In the genomic region with DNA sequence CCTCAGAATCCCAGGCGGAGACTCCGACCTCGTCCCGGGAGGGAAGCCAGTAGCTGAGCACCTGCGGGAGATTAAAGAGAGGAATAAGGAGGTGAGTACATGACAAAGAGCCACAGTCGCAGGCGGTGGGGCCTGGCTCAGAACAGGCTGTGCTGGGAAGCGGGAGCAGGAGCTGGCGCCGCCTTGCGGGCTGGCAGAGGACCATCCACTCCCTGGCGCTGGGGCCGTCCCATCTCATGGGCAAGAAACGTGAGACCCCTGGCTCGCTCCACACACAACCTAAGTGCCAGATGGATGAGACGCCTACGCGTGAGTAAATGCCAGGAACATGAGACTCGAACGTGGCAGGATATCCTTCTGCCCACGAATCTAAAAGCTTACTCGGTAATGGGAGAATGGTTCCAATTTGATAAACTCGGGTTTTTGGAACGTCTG, we compare ENCODE assay signal across 1 cellular context.
TF ChIP-seq lines count a peak whose summit lies in the region.

No MANE protein-coding gene starts in this region.

TF ChIP-seq in HEK293, 187 proteins besides CTCF, POLR2A, EP300 and RAD21 (continued from another document):
- TF ChIP-seq PRDM4 (tag by site-specific recombination; IDR thresholded peaks at IDR 0.05) (no peak), ZNF335 (tag by site-specific recombination; conservative IDR thresholded peaks at IDR 0.05) (no peak), KLF7 (tag by site-specific recombination; IDR thresholded peaks at IDR 0.05; ENCODE audit: borderline replicate concordance) (no peak), ZNF274 (IDR thresholded peaks at IDR 0.05; ENCODE audit: low read length) (no peak), ZNF274 (tag by site-specific recombination; IDR thresholded peaks at IDR 0.05; ENCODE audit: borderline replicate concordance) (no peak), ZNF777 (tag by site-specific recombination; IDR thresholded peaks at IDR 0.05; ENCODE audit: borderline replicate concordance) (no peak), ZNF792 (tag by site-specific recombination; IDR thresholded peaks at IDR 0.05) (no peak), FEZF1 (tag by site-specific recombination; IDR thresholded peaks at IDR 0.05) (no peak), ZNF776 (tag by site-specific recombination; IDR thresholded peaks at IDR 0.05; ENCODE audit: borderline replicate concordance) (no peak), ZNF169 (tag by site-specific recombination; IDR thresholded peaks at IDR 0.05) (no peak), ZFP3 (tag by site-specific recombination; IDR thresholded peaks at IDR 0.05; ENCODE audit: low read depth) (no peak), ZFHX2 (tag by site-specific recombination; conservative IDR thresholded peaks at IDR 0.05) (peak; percentile 81), IKZF3 (tag by site-specific recombination; IDR thresholded peaks at IDR 0.05) (peak; percentile 70), ZNF341 (tag by site-specific recombination; IDR thresholded peaks at IDR 0.05; ENCODE audit: low read depth) (peak; percentile 54; the same call in 1 of the 2 replicates), OVOL3 (tag by site-specific recombination; IDR thresholded peaks at IDR 0.05) (no peak), OSR2 (tag by site-specific recombination; IDR thresholded peaks at IDR 0.05) (peak; percentile 75), ZBTB20 (tag by site-specific recombination; IDR thresholded peaks at IDR 0.05) (0 out of 2 replicates have a peak, but pooled peaks have one; percentile 21), ZFP37 (tag by site-specific recombination; IDR thresholded peaks at IDR 0.05) (0 out of 2 replicates have a peak, but pooled peaks have one; percentile 34), SP2 (tag by site-specific recombination; IDR thresholded peaks at IDR 0.05) (peak; percentile 29; the same call in 1 of the 2 replicates), ZFP69B (tag by site-specific recombination; IDR thresholded peaks at IDR 0.05) (peak; percentile 70), ZNF473 (tag by site-specific recombination; IDR thresholded peaks at IDR 0.05) (no peak), ZNF561 (tag by site-specific recombination; IDR thresholded peaks at IDR 0.05; ENCODE audit: borderline replicate concordance) (no peak), ZEB2 (tag by site-specific recombination; IDR thresholded peaks at IDR 0.05) (no peak), ZNF501 (tag by site-specific recombination; IDR thresholded peaks at IDR 0.05) (no peak), ZNF670 (tag by site-specific recombination; IDR thresholded peaks at IDR 0.05; ENCODE audit: low read depth) (no peak), ZNF654 (tag by site-specific recombination; IDR thresholded peaks at IDR 0.05; ENCODE audit: low read depth) (0 out of 2 replicates have a peak, but pooled peaks have one; percentile 5), ZNF223 (tag by site-specific recombination; IDR thresholded peaks at IDR 0.05) (no peak), ZNF366 (tag by site-specific recombination; conservative IDR thresholded peaks at IDR 0.05) (peak; percentile 45; the same call in 1 of the 2 replicates), ZNF350 (tag by site-specific recombination; IDR thresholded peaks at IDR 0.05) (no peak), ZNF2 (tag by site-specific recombination; IDR thresholded peaks at IDR 0.05) (no peak), ZNF830 (tag by site-specific recombination; IDR thresholded peaks at IDR 0.05; ENCODE audit: low read depth) (no peak)
- TF ChIP-seq, protein P1, sequence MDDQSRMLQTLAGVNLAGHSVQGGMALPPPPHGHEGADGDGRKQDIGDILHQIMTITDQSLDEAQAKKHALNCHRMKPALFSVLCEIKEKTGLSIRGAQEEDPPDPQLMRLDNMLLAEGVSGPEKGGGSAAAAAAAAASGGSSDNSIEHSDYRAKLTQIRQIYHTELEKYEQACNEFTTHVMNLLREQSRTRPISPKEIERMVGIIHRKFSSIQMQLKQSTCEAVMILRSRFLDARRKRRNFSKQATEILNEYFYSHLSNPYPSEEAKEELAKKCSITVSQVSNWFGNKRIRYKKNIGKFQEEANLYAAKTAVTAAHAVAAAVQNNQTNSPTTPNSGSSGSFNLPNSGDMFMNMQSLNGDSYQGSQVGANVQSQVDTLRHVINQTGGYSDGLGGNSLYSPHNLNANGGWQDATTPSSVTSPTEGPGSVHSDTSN (CRISPR knock-in tag; IDR thresholded peaks at IDR 0.05): no peak
- TF ChIP-seq, protein P2, sequence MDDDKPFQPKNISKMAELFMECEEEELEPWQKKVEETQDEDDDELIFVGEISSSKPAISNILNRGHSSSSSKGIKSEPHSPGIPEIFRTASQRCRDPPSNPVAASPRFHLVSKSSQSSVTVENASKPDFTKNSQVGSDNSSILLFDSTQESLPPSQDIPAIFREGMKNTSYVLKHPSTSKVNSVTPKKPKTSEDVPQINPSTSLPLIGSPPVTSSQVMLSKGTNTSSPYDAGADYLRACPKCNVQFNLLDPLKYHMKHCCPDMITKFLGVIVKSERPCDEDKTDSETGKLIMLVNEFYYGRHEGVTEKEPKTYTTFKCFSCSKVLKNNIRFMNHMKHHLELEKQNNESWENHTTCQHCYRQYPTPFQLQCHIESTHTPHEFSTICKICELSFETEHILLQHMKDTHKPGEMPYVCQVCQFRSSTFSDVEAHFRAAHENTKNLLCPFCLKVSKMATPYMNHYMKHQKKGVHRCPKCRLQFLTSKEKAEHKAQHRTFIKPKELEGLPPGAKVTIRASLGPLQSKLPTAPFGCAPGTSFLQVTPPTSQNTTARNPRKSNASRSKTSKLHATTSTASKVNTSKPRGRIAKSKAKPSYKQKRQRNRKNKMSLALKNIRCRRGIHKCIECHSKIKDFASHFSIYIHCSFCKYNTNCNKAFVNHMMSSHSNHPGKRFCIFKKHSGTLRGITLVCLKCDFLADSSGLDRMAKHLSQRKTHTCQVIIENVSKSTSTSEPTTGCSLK (tag by site-specific recombination; IDR thresholded peaks at IDR 0.05): no peak
- TF ChIP-seq, protein P3, sequence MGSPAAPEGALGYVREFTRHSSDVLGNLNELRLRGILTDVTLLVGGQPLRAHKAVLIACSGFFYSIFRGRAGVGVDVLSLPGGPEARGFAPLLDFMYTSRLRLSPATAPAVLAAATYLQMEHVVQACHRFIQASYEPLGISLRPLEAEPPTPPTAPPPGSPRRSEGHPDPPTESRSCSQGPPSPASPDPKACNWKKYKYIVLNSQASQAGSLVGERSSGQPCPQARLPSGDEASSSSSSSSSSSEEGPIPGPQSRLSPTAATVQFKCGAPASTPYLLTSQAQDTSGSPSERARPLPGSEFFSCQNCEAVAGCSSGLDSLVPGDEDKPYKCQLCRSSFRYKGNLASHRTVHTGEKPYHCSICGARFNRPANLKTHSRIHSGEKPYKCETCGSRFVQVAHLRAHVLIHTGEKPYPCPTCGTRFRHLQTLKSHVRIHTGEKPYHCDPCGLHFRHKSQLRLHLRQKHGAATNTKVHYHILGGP (tag by site-specific recombination; IDR thresholded peaks at IDR 0.05): no peak
- TF ChIP-seq, protein P4, sequence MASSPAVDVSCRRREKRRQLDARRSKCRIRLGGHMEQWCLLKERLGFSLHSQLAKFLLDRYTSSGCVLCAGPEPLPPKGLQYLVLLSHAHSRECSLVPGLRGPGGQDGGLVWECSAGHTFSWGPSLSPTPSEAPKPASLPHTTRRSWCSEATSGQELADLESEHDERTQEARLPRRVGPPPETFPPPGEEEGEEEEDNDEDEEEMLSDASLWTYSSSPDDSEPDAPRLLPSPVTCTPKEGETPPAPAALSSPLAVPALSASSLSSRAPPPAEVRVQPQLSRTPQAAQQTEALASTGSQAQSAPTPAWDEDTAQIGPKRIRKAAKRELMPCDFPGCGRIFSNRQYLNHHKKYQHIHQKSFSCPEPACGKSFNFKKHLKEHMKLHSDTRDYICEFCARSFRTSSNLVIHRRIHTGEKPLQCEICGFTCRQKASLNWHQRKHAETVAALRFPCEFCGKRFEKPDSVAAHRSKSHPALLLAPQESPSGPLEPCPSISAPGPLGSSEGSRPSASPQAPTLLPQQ (tag by site-specific recombination; IDR thresholded peaks at IDR 0.05): peak; percentile 79; the same call in 1 of the 2 replicates
- TF ChIP-seq, protein P5, sequence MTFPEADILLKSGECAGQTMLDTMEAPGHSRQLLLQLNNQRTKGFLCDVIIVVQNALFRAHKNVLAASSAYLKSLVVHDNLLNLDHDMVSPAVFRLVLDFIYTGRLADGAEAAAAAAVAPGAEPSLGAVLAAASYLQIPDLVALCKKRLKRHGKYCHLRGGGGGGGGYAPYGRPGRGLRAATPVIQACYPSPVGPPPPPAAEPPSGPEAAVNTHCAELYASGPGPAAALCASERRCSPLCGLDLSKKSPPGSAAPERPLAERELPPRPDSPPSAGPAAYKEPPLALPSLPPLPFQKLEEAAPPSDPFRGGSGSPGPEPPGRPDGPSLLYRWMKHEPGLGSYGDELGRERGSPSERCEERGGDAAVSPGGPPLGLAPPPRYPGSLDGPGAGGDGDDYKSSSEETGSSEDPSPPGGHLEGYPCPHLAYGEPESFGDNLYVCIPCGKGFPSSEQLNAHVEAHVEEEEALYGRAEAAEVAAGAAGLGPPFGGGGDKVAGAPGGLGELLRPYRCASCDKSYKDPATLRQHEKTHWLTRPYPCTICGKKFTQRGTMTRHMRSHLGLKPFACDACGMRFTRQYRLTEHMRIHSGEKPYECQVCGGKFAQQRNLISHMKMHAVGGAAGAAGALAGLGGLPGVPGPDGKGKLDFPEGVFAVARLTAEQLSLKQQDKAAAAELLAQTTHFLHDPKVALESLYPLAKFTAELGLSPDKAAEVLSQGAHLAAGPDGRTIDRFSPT (tag by site-specific recombination; IDR thresholded peaks at IDR 0.05): peak; percentile 35; the same call in 1 of the 2 replicates
